ENCODE assay signal across 11 cellular contexts in genomic region chr6:14095444-14095843, GRCh38. TPM values are rescaled to one million over a fixed set of nuclear protein-coding genes. Genes with fewer than 3 reads are reported as not detected.
DNase-seq lines count a peak whose midpoint lies in the region; ATAC-seq lines count a peak whose summit lies in the region.
"Had no signal": no experiment of that assay in that cellular context is flagged by ENCODE, and none has a peak within 500 bp of the region (broad histone marks: within the 10 kb centered on the region; RNA-seq: fewer than 3 reads in every experiment).

No MANE protein-coding gene starts in this region.

- no peak overlapping the region for H3K4me3 Mint-ChIP-seq in T-cell

- H3K27me3 Mint-ChIP-seq in T-cell, result peaks cover 0 to 2% of the 10 kb centered on the region in 2 donors

- no peaks in the 10 kb centered on the region for H4K20me1 ChIP-seq in BLaER1

- H3K27ac ChIP-seq in BLaER1, result 0 out of 2 replicates have a peak overlapping the region, but pooled peaks have one; percentile 1
- H3K27ac ChIP-seq: parathyroid adenoma had no signal

- POLR2A ChIA-PET in T-cell (lab: Charles Lee), result interaction anchor here (0.8 to 1.3 kb wide), 3 partner anchors 17 to 29 kb away, joined by 3 to 5 read pairs (median 4); no protein-coding TSS in a partner anchor

- peak; percentile 57 for ATAC-seq in GM19043 (IDR thresholded peaks at IDR 0.05; ENCODE audit: low read depth, unreplicated experiment)
- peak; percentile 49 for ATAC-seq in HG02852 (IDR thresholded peaks at IDR 0.05; ENCODE audit: unreplicated experiment)
- peak in 3 of 4 experiments; percentile 19 to 57 (median 20) for ATAC-seq in T-cell (replicated peaks in 1 of 4)
- ATAC-seq in HG03045 (IDR thresholded peaks at IDR 0.05; ENCODE audit: unreplicated experiment), result no peak

- H3K9me3 Mint-ChIP-seq in T-cell, result peaks cover 0 to 11% (median 10%) of the 10 kb centered on the region in 3 donors

- no peaks in the 10 kb centered on the region for H3K9me3 ChIP-seq in BLaER1

- peak overlapping the region; percentile 65 for H3K4me2 ChIP-seq in BLaER1

- CTCF ChIA-PET in T-cell (lab: Charles Lee), result interaction anchor here (0.8 to 1.1 kb wide), 3 partner anchors 13 to 49 kb away, joined by 3 to 6 read pairs (median 3); no protein-coding TSS in a partner anchor

- no peak overlapping the region for H3K4me3 ChIP-seq in BLaER1

- intact Hi-C loops in posterior cingulate gyrus (cut with DNase I), result no loop called here

- no peaks in the 10 kb centered on the region for H3K36me3 ChIP-seq in BLaER1

- peak overlapping the region in 1 of 2 donors; percentile 17 for H3K27ac Mint-ChIP-seq in T-cell

- peaks cover 38% of the 10 kb centered on the region for H3K4me1 ChIP-seq in BLaER1
- H3K4me1 ChIP-seq: parathyroid adenoma had no signal

- DNase-seq in T-cell (peak in 1 of 34 experiments; percentile 13), COLO829 (ENCODE audit: low spot score) (no peak), posterior cingulate gyrus (no peak), globus pallidus (ENCODE audit: low spot score) (no peak)
- DNase-seq: anterior cingulate cortex, NCI-H1092 had no signal

- peaks cover 10 to 19% (median 15%) of the 10 kb centered on the region in 3 donors for H3K4me1 Mint-ChIP-seq in T-cell

- H3K27me3 ChIP-seq in BLaER1, result no peaks in the 10 kb centered on the region

- H3K9ac ChIP-seq in BLaER1, result no peak overlapping the region
- H3K9ac ChIP-seq: parathyroid adenoma had no signal

- no peaks in the 10 kb centered on the region for H3K36me3 Mint-ChIP-seq in T-cell

RNA-seq across cellular contexts. Expression of gene CD83, which starts 22.1 kb away (rescaled TPM):
- total RNA-seq in T-cell, result 10 to 100 TPM in 3 of 5 donors, 1 to 10 TPM in 2; 6.4 to 30.9 (median 11.6) TPM
